ENCODE assay signal across 8 cellular contexts in the genomic region with DNA sequence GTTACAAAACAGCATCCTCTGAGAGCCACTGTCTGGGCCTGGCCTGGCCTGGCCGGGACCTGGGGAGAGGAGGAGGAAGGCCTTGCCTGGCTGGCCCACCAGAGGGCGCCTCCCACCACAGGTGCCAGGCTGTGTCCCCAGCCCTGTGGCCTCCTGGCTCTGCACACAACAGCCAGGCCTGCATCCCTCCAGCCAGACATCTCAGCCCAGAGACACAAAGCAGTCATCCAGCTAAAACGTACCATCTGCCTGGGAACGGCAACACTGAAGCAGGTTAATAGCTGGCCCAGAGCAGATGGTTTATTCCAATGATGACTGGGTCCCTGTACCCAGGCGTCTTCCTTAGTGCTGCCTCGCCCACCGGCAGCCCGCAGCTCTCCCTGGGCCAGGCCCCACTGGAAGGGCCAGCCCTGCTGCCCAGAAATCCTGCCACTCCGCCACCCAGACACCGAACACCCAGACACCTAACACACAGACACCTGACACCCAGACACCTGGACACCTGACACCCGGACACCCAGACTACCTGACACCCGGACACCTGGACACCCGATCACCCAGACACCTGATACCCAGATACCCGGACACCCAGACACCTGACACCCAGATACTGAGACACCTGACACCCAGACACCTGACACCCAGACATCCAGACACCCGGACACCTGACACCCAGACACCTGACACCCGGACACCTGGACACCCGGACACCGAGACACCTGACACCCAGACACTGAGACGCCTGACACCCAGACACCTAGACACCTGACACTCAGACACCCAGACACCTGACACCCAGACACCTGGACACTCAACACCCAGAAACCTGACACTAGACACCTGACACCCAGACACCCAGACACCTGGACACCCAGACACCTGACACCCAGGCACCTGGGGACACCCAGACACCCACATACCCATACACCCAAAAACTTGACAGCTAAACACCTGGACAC. TPM values are rescaled to one million over a fixed set of nuclear protein-coding genes. Genes with fewer than 3 reads are reported as not detected.
DNase-seq lines count a peak whose midpoint lies in the region; ATAC-seq and TF ChIP-seq lines count a peak whose summit lies in the region.

No MANE protein-coding gene starts in this region.

- no peaks in the 10 kb centered on the region for H3K27me3 Mint-ChIP-seq in activated naive CD8-positive, alpha-beta T cell treated with anti-CD3 and anti-CD28 coated beads for 36 hours

- peak; percentile 80 for ATAC-seq in GM21528 (IDR thresholded peaks at IDR 0.05; ENCODE audit: low FRiP score, unreplicated experiment)

- peak overlapping the region; percentile 51 for H3K27ac Mint-ChIP-seq in activated naive CD8-positive, alpha-beta T cell treated with anti-CD3 and anti-CD28 coated beads for 36 hours

- no peaks in the 10 kb centered on the region for H3K36me3 ChIP-seq in Karpas-422 (ENCODE audit: insufficient read depth, low read length)
- H3K36me3 ChIP-seq in SU-DHL-6 (ENCODE audit: low read length): no peaks in the 10 kb centered on the region
- H3K36me3 ChIP-seq in cardiac muscle cell: no peaks in the 10 kb centered on the region
- H3K36me3 ChIP-seq in prostate gland: no peaks in the 10 kb centered on the region

- no peaks in the 10 kb centered on the region for H3F3A ChIP-seq in SU-DHL-6 (ENCODE audit: insufficient read depth)

- 58% methylated on average over 18 of the region's 19 CpGs for WGBS in prostate gland

- no peak overlapping the region for H3K4me3 Mint-ChIP-seq in activated naive CD8-positive, alpha-beta T cell treated with anti-CD3 and anti-CD28 coated beads for 36 hours

- H3K9ac ChIP-seq in Karpas-422 (ENCODE audit: low read length) (no peak overlapping the region), SU-DHL-6 (ENCODE audit: low read length) (no peak overlapping the region)

- no peak overlapping the region for H3K27ac ChIP-seq in Karpas-422 (ENCODE audit: low read length)
- H3K27ac ChIP-seq in SU-DHL-6 (ENCODE audit: low read depth, low read length): no peak overlapping the region
- no peak overlapping the region for H3K27ac ChIP-seq in cardiac muscle cell
- H3K27ac ChIP-seq in prostate gland: peak overlapping the region in 1 of 2 donors; percentile 13

- intact Hi-C loops in prostate gland (cut with DNase I): loop anchor here (2.0 kb wide), 2 partner anchors 20 to 84 kb away; a partner anchor contains a TSS

- H3K27me3 ChIP-seq in Karpas-422 (ENCODE audit: low read length) (no peaks in the 10 kb centered on the region), SU-DHL-6 (ENCODE audit: low read length) (no peaks in the 10 kb centered on the region), cardiac muscle cell (no peaks in the 10 kb centered on the region), prostate gland (replicated peaks; ENCODE audit: insufficient read depth) (no peaks in the 10 kb centered on the region)

- H3K4me3 ChIP-seq in Karpas-422 (ENCODE audit: low read length): no peak overlapping the region
- H3K4me3 ChIP-seq in SU-DHL-6 (ENCODE audit: insufficient read depth, low read length, poor library complexity, severe bottlenecking): no peak overlapping the region
- no peak overlapping the region for H3K4me3 ChIP-seq in cardiac muscle cell
- H3K4me3 ChIP-seq in prostate gland: no peak overlapping the region

- H3K9me3 ChIP-seq in Karpas-422 (ENCODE audit: low read length): peaks cover 9% of the 10 kb centered on the region; the same call in 1 of the 2 replicates
- peaks cover 14% of the 10 kb centered on the region; the same call in 1 of the 2 replicates for H3K9me3 ChIP-seq in SU-DHL-6 (ENCODE audit: insufficient read depth, low read length)
- no peaks in the 10 kb centered on the region for H3K9me3 ChIP-seq in cardiac muscle cell (ENCODE audit: low read depth)
- no peaks in the 10 kb centered on the region for H3K9me3 ChIP-seq in prostate gland

- DNase-seq in DMS114 treated with DMSO at 0.1 percent for 48 hours (lab: John Stamatoyannopoulos, UW; ENCODE audit: unreplicated experiment) (peak; percentile 51), Karpas-422 (peak; percentile 89), cardiac muscle cell (ENCODE audit: low read depth in 1 of 2, low spot score in 1 of 2) (peak; percentile 83 to 84), prostate gland (ENCODE audit: low spot score) (peak; percentile 70), NCI-H1436 treated with DMSO at 0.1 percent for 48 hours (lab: John Stamatoyannopoulos, UW) (no peak)
- DNase-seq in activated naive CD8-positive, alpha-beta T cell treated with anti-CD3 and anti-CD28 coated beads for 36 hours: peak; percentile 82

- peaks cover 13% of the 10 kb centered on the region for H3K4me1 Mint-ChIP-seq in activated naive CD8-positive, alpha-beta T cell treated with anti-CD3 and anti-CD28 coated beads for 36 hours

- H3K4me1 ChIP-seq in Karpas-422 (ENCODE audit: low read length) (no peaks in the 10 kb centered on the region), cardiac muscle cell (ENCODE audit: low read depth) (no peaks in the 10 kb centered on the region), prostate gland (replicated peaks) (no peaks in the 10 kb centered on the region)

- H3K9me2 ChIP-seq in Karpas-422 (replicated peaks; ENCODE audit: insufficient read depth, low read length) (no peaks in the 10 kb centered on the region), SU-DHL-6 (replicated peaks; ENCODE audit: insufficient read depth, low read length) (no peaks in the 10 kb centered on the region)

- TF ChIP-seq POLR2A in prostate gland (IDR thresholded peaks at IDR 0.05): no peak

- H2AFZ ChIP-seq in Karpas-422 (ENCODE audit: low read length): no peak overlapping the region
- no peak overlapping the region for H2AFZ ChIP-seq in SU-DHL-6 (ENCODE audit: low read depth, low read length, severe bottlenecking)

- no peaks in the 10 kb centered on the region for H4K20me1 ChIP-seq in Karpas-422 (ENCODE audit: insufficient read depth, low read depth, low read length)
- no peaks in the 10 kb centered on the region for H4K20me1 ChIP-seq in SU-DHL-6 (ENCODE audit: low read depth, low read length)

- H3K79me2 ChIP-seq in Karpas-422 (ENCODE audit: low read length): no peaks in the 10 kb centered on the region
- H3K79me2 ChIP-seq in SU-DHL-6 (ENCODE audit: insufficient read depth, low read length): no peaks in the 10 kb centered on the region

- no peak overlapping the region for H3K4me2 ChIP-seq in Karpas-422 (ENCODE audit: low read depth, low read length, poor library complexity, severe bottlenecking)
- no peak overlapping the region for H3K4me2 ChIP-seq in SU-DHL-6 (ENCODE audit: low read depth, low read length, poor library complexity, severe bottlenecking)

- TF ChIP-seq CTCF in SU-DHL-6 (IDR thresholded peaks at IDR 0.05; ENCODE audit: insufficient read depth, low read length, poor library complexity, severe bottlenecking): peak; percentile 71
- TF ChIP-seq CTCF in cardiac muscle cell (IDR thresholded peaks at IDR 0.05; ENCODE audit: low read depth, low read length): peak; percentile 94
- TF ChIP-seq CTCF in prostate gland (IDR thresholded peaks at IDR 0.05): peak; percentile 57 to 84 (median 76)

- H3K9me3 Mint-ChIP-seq in activated naive CD8-positive, alpha-beta T cell treated with anti-CD3 and anti-CD28 coated beads for 36 hours: peaks cover 4% of the 10 kb centered on the region

- peaks cover 5% of the 10 kb centered on the region for H3K36me3 Mint-ChIP-seq in activated naive CD8-positive, alpha-beta T cell treated with anti-CD3 and anti-CD28 coated beads for 36 hours

RNA-seq across cellular contexts. Expression of a gene that starts 20.1 kb away (rescaled TPM):
- 11.8 and 23.4 TPM in 2 replicates for total RNA-seq in Karpas-422 (2014; rRNA removed; shearing (Covaris generic); ENCODE audit: low replicate concordance)
- total RNA-seq in activated naive CD8-positive, alpha-beta T cell treated with anti-CD3 and anti-CD28 coated beads for 36 hours: 10 to 100 TPM; 30.9 to 32.3 TPM
- total RNA-seq in cardiac muscle cell (46.2 and 61.4 TPM in 2 replicates), prostate gland (10 to 100 TPM; 27.9 to 42.4 TPM)
- polyA plus RNA-seq in cardiac muscle cell: 46.2 and 54.7 TPM in 2 replicates

RNA-seq across cellular contexts. Expression of a gene that starts 29.7 kb away (rescaled TPM):
- total RNA-seq in Karpas-422 (2014; rRNA removed; shearing (Covaris generic); ENCODE audit: low replicate concordance): 0.54 TPM in 1 of 2 replicates, not detected in the other
- total RNA-seq in activated naive CD8-positive, alpha-beta T cell treated with anti-CD3 and anti-CD28 coated beads for 36 hours: 10 to 100 TPM; 21.7 to 22.2 TPM
- total RNA-seq in cardiac muscle cell (3.0 and 3.1 TPM in 2 replicates), prostate gland (10 to 100 TPM; 64.3 to 64.4 TPM)
- polyA plus RNA-seq in cardiac muscle cell: 0.96 and 2.3 TPM in 2 replicates
